Comparison of ENCODE assay signal across 9 cellular contexts in the genomic region with DNA sequence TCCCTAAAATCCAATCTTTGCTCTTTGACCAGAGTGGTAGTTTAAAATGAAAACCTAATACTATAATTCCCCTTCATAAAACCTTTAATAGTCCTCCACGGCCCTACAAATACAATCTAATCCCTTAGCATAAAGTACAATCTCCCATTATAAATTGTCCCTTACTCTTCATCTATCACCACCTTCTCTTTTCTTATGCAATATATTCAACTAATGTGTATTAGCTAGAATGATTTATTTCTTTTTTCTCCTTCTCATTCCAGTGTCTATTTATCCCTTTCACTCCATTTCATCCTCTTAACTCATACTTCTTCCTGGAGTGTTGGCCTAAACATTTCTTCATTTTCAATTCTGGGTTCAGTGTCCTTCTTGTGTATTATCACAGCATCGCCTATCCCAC.
"Had no signal": no experiment of that assay in that cellular context is flagged by ENCODE, and none has a peak within 500 bp of the region (broad histone marks: within the 10 kb centered on the region; RNA-seq: fewer than 3 reads in every experiment).

No MANE protein-coding gene starts in this region.

- DNase-seq: GM23248, GOT3, H7, H9, HCEC 1CT, HFFc6 had no signal

- H3K36me3 ChIP-seq: HAP-1 had no signal

- H3K9me3 ChIP-seq: HAP-1 had no signal

- H3K4me3 ChIP-seq: GM23248, GM23338, HAP-1 had no signal

- H3K4me2 ChIP-seq: GM23338 had no signal

- H3K27ac ChIP-seq: GM23248 had no signal

- H2AFZ ChIP-seq: GM23248, GM23338 had no signal

- ATAC-seq: GM23338, HCT116 had no signal

- H3K9ac ChIP-seq: GM23248 had no signal
